In the genomic region with DNA sequence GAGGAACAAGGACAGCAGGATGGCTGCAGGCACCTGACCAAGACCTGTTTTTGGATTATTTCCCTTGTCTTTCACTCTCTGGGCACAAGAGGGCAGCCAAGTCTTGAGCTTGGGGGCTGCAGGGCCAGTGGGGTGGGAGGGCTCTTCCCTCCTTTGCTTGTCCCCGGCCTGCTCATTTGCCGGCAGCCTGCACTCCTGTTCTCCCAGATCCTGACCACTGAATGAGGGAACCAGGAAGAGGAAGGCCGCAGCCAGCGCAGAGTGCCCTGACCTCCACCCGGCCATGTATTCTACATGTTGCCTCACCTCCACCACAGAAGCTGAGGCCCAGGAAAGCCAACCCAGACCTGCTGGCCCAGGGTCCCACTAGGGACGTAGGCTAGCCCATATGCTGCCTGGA, we compare ENCODE assay signal across 8 cellular contexts. TPM values are rescaled to one million over a fixed set of nuclear protein-coding genes. Genes with fewer than 3 reads are reported as not detected.
DNase-seq lines count a peak whose midpoint lies in the region; ATAC-seq and TF ChIP-seq lines count a peak whose summit lies in the region.

No MANE protein-coding gene starts in this region.

- H3K9ac ChIP-seq in Loucy (ENCODE audit: low read depth, low read length, poor library complexity, severe bottlenecking): no peak overlapping the region

- H3K27me3 ChIP-seq in Loucy (ENCODE audit: insufficient read depth, low read length, poor library complexity, severe bottlenecking) (no peaks in the 10 kb centered on the region), esophagus muscularis mucosa (peaks cover 0 to 57% (median 0%) of the 10 kb centered on the region in 4 donors)

- H2AFZ ChIP-seq in Loucy (ENCODE audit: low read length): peak overlapping the region; percentile 43; the same call in 1 of the 2 replicates

- no peaks in the 10 kb centered on the region for H3K9me2 ChIP-seq in Loucy (replicated peaks; ENCODE audit: low read depth, low read length)

- ATAC-seq in GM19351 (IDR thresholded peaks at IDR 0.05; ENCODE audit: unreplicated experiment) (no peak), HG03045 (IDR thresholded peaks at IDR 0.05; ENCODE audit: unreplicated experiment) (no peak)
- ATAC-seq in stimulated activated memory B cell treated with anti-CD40 and anti-IgM and Interleukin-4, amounts not matched to agents 10 μg/mL and 1 μg/mL and 100 μg/mL, for 72 hours: no peak

- no peak overlapping the region for H3K27ac Mint-ChIP-seq in osteocyte (ENCODE audit: unreplicated experiment)
- H3K27ac Mint-ChIP-seq in stimulated activated memory B cell treated with anti-CD40 and anti-IgM and Interleukin-4, amounts not matched to agents 10 μg/mL and 1 μg/mL and 100 μg/mL, for 72 hours: no peak overlapping the region

- peak overlapping the region; percentile 16 to 40 (median 24) for H3K27ac ChIP-seq in esophagus muscularis mucosa (replicated peaks in 1 of 4)

- H3K4me3 Mint-ChIP-seq in osteocyte (ENCODE audit: unreplicated experiment): no peak overlapping the region
- no peak overlapping the region for H3K4me3 Mint-ChIP-seq in stimulated activated memory B cell treated with anti-CD40 and anti-IgM and Interleukin-4, amounts not matched to agents 10 μg/mL and 1 μg/mL and 100 μg/mL, for 72 hours

- intact Hi-C loops in esophagus muscularis mucosa (cut with DNase I): no loop called here

- H3K9me3 ChIP-seq in Loucy (ENCODE audit: insufficient read depth, low read depth, low read length): no peaks in the 10 kb centered on the region
- no peaks in the 10 kb centered on the region for H3K9me3 ChIP-seq in esophagus muscularis mucosa

- H3K9me3 Mint-ChIP-seq in osteocyte (ENCODE audit: unreplicated experiment): no peaks in the 10 kb centered on the region
- no peaks in the 10 kb centered on the region for H3K9me3 Mint-ChIP-seq in stimulated activated memory B cell treated with anti-CD40 and anti-IgM and Interleukin-4, amounts not matched to agents 10 μg/mL and 1 μg/mL and 100 μg/mL, for 72 hours

- TF ChIP-seq CTCF in Loucy (conservative IDR thresholded peaks at IDR 0.05; ENCODE audit: low read length) (peak; percentile 73), esophagus muscularis mucosa (IDR thresholded peaks at IDR 0.05) (peak in 2 of 3 experiments; percentile 8 to 55), osteocyte (IDR thresholded peaks at IDR 0.05) (peak; percentile 76)

- H3K36me3 ChIP-seq in Loucy (ENCODE audit: insufficient read depth, low read length) (no peaks in the 10 kb centered on the region), esophagus muscularis mucosa (no peaks in the 10 kb centered on the region)

- no peak overlapping the region for H3K4me2 ChIP-seq in Loucy (ENCODE audit: low read depth, low read length, poor library complexity, severe bottlenecking)

- no peaks in the 10 kb centered on the region for H3F3A ChIP-seq in Loucy (ENCODE audit: low read depth)

- no peak for TF ChIP-seq POLR2A in esophagus muscularis mucosa (IDR thresholded peaks at IDR 0.05; ENCODE audit: low read depth)

- 75% methylated on average over 5 of the region's 6 CpGs for WGBS in esophagus muscularis mucosa

- no peaks in the 10 kb centered on the region for H3K36me3 Mint-ChIP-seq in osteocyte (ENCODE audit: unreplicated experiment)
- no peaks in the 10 kb centered on the region for H3K36me3 Mint-ChIP-seq in stimulated activated memory B cell treated with anti-CD40 and anti-IgM and Interleukin-4, amounts not matched to agents 10 μg/mL and 1 μg/mL and 100 μg/mL, for 72 hours

- no peak for TF ChIP-seq EP300 in esophagus muscularis mucosa (IDR thresholded peaks at IDR 0.05)

- DNase-seq in EL (peak; percentile 89), SHP77 (lab: John Stamatoyannopoulos, UW) (peak; percentile 89 to 90), esophagus muscularis mucosa (ENCODE audit: extremely low spot score) (peak; percentile 89), osteocyte (ENCODE audit: extremely low spot score, unreplicated experiment) (peak; percentile 84)

- H3K4me1 Mint-ChIP-seq in osteocyte (ENCODE audit: unreplicated experiment): peaks cover 13% of the 10 kb centered on the region
- no peaks in the 10 kb centered on the region for H3K4me1 Mint-ChIP-seq in stimulated activated memory B cell treated with anti-CD40 and anti-IgM and Interleukin-4, amounts not matched to agents 10 μg/mL and 1 μg/mL and 100 μg/mL, for 72 hours

- H3K4me3 ChIP-seq in Loucy (ENCODE audit: low read length, poor library complexity, severe bottlenecking) (no peak overlapping the region), esophagus muscularis mucosa (no peak overlapping the region)

- H3K79me2 ChIP-seq in Loucy (ENCODE audit: insufficient read depth, low read length): no peaks in the 10 kb centered on the region

- H3K27me3 Mint-ChIP-seq in osteocyte (ENCODE audit: unreplicated experiment): peaks cover 24% of the 10 kb centered on the region
- H3K27me3 Mint-ChIP-seq in stimulated activated memory B cell treated with anti-CD40 and anti-IgM and Interleukin-4, amounts not matched to agents 10 μg/mL and 1 μg/mL and 100 μg/mL, for 72 hours: peaks cover 29% of the 10 kb centered on the region

- H3K4me1 ChIP-seq in Loucy (ENCODE audit: insufficient read depth, low read length, poor library complexity, severe bottlenecking) (no peaks in the 10 kb centered on the region), esophagus muscularis mucosa (peaks cover 0 to 15% (median 11%) of the 10 kb centered on the region in 4 donors)

- no peaks in the 10 kb centered on the region for H4K20me1 ChIP-seq in Loucy (ENCODE audit: insufficient read depth, low read length, poor library complexity, severe bottlenecking)

RNA-seq across cellular contexts. Expression of gene NNMT, which starts 15.5 kb away (rescaled TPM):
- 100 to 1,000 TPM in 3 of 4 donors, 10 to 100 TPM in 1; 88.9 to 599 (median 293) TPM for total RNA-seq in esophagus muscularis mucosa
- 65.4 and 79.5 TPM in 2 replicates for total RNA-seq in osteocyte
